8 cellular contexts compared by ENCODE assay signal in the genomic region with DNA sequence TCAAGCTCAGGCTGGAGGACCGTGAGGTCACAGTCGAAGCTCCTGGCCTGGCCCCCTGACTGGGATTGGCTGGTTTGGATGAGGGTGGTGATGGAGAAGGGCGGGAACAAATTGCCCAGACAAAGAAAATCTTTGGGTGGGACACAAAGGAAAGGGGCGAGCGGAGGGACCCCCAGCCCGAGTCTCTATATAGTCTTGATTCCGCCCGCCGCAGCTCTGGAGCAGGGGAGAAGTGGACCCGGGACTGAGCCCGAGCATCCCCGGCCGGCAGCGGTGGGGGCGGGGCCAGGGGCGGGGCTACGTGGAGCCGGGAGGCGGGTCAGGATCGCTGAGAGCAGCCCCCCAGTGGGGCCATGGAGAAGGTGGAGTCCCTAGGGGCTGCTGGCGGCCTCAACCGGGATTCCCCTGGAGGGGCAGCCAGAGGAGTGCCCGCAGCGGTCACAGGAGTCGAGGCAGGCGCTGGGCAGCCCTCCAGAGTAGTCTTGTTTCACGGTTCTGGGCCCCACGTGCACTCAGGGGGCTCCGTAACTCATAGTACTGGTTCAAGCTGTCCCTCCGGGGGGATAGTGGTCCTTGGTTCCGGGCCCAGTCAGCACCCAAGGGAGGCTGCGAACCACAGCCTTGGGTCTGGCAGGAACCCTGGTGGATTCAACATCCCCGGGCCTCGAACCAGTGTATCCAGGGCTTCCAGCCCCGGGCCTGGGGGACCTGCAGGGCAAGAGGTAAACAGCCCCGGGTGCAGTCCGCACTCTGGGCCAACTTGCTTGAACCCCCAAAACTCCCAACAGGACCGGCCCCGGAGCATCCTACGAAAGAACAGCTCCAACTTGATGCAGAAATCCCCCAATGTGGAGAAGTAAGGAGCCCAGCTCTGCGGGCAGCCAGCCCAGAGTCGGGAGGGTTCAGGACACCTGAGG. TPM values are rescaled to one million over a fixed set of nuclear protein-coding genes. Genes with fewer than 3 reads are reported as not detected.
DNase-seq lines count a peak whose midpoint lies in the region; ATAC-seq and TF ChIP-seq lines count a peak whose summit lies in the region.

No MANE protein-coding gene starts in this region.

- DNase-seq in DMS53 (lab: John Stamatoyannopoulos, UW) (peak; percentile 91), SHP77 treated with DMSO at 0.1 percent for 48 hours (lab: John Stamatoyannopoulos, UW) (peak; percentile 75), glutamatergic neuron (peak; percentile 82), osteoblast (ENCODE audit: insufficient read length, low spot score, missing footprints) (peak; percentile 99), tibial artery (peak; percentile 79 to 89)
- DNase-seq in activated naive CD4-positive, alpha-beta T cell treated with anti-CD3 and anti-CD28 coated beads, Interleukin-2, amount 50 U/mL, for 16 hours: peak; percentile 83

- H3K36me3 ChIP-seq in HUES64 (ENCODE audit: insufficient read depth, low read length) (peaks cover 16% of the 10 kb centered on the region), osteoblast (ENCODE audit: insufficient read depth, low read length) (peaks cover 11% of the 10 kb centered on the region), tibial artery (peaks cover 0 to 25% (median 6%) of the 10 kb centered on the region in 3 donors)

- peak overlapping the region; percentile 79 for H3K9ac ChIP-seq in HUES64 (ENCODE audit: low read depth, low read length)

- WGBS in HUES64: 26% methylated on average over 42 of the region's 42 CpGs

- peak overlapping the region; percentile 89 for H3K27ac Mint-ChIP-seq in glutamatergic neuron (ENCODE audit: unreplicated experiment)

- H3K27ac ChIP-seq in HUES64 (ENCODE audit: low read depth, low read length): peak overlapping the region; percentile 94
- H3K27ac ChIP-seq in osteoblast (ENCODE audit: low read depth, low read length): peak overlapping the region; percentile 83
- peak overlapping the region; percentile 92 for H3K27ac ChIP-seq in tibial artery

- H3K27me3 ChIP-seq in HUES64 (ENCODE audit: insufficient read depth, low read length) (no peaks in the 10 kb centered on the region), osteoblast (ENCODE audit: insufficient read depth, low read length) (peaks cover 15% of the 10 kb centered on the region), tibial artery (peaks cover 0 to 26% of the 10 kb centered on the region in 2 donors)

- H3K9me3 Mint-ChIP-seq in glutamatergic neuron (ENCODE audit: unreplicated experiment): peaks cover 5% of the 10 kb centered on the region

- H3K27me3 Mint-ChIP-seq in glutamatergic neuron (ENCODE audit: unreplicated experiment): peaks cover 2% of the 10 kb centered on the region

- H3K36me3 Mint-ChIP-seq in glutamatergic neuron (ENCODE audit: unreplicated experiment): no peaks in the 10 kb centered on the region

- H3K79me2 ChIP-seq in osteoblast (ENCODE audit: insufficient read depth, low read length): peaks cover 19% of the 10 kb centered on the region

- peak overlapping the region; percentile 97 for H3K4me2 ChIP-seq in osteoblast (ENCODE audit: insufficient read depth, low read length)

- peak overlapping the region; percentile 90 for H3K4me3 Mint-ChIP-seq in glutamatergic neuron (ENCODE audit: unreplicated experiment)

- H3K4me1 Mint-ChIP-seq in glutamatergic neuron (ENCODE audit: low read depth, unreplicated experiment): peaks cover 8% of the 10 kb centered on the region

- peak overlapping the region; percentile 85 for H3K4me3 ChIP-seq in HUES64 (ENCODE audit: low read length)
- H3K4me3 ChIP-seq in osteoblast (ENCODE audit: insufficient read depth, low read length): peak overlapping the region; percentile 96
- peak overlapping the region; percentile 58 to 62 for H3K4me3 ChIP-seq in tibial artery

- H3K4me1 ChIP-seq in HUES64 (ENCODE audit: insufficient read depth, low read length) (peaks cover 10% of the 10 kb centered on the region; the same call in 1 of the 2 replicates), osteoblast (ENCODE audit: insufficient read depth, low read length) (peaks cover 12% of the 10 kb centered on the region), tibial artery (peaks cover 0 to 23% (median 16%) of the 10 kb centered on the region in 4 donors)

- ATAC-seq in GM21447 (IDR thresholded peaks at IDR 0.05; ENCODE audit: unreplicated experiment): peak; percentile 41

- TF ChIP-seq CTCF in glutamatergic neuron (IDR thresholded peaks at IDR 0.05; ENCODE audit: partially characterized antibody, unreplicated experiment) (no peak), osteoblast (IDR thresholded peaks at IDR 0.05; ENCODE audit: extremely low read depth, low read depth, low read length) (no peak), tibial artery (IDR thresholded peaks at IDR 0.05) (no peak)

- no peaks in the 10 kb centered on the region for H3K9me3 ChIP-seq in HUES64 (ENCODE audit: insufficient read depth, low read depth, low read length)
- no peaks in the 10 kb centered on the region for H3K9me3 ChIP-seq in osteoblast (ENCODE audit: low read depth, low read length)
- H3K9me3 ChIP-seq in tibial artery: no peaks in the 10 kb centered on the region

- H2AFZ ChIP-seq in osteoblast (ENCODE audit: low read length): peak overlapping the region; percentile 100

- intact Hi-C loops in tibial artery (cut with DNase I; ENCODE audit: low total_unique reads): no loop called here

- peaks cover 3% of the 10 kb centered on the region for H4K20me1 ChIP-seq in osteoblast (ENCODE audit: insufficient read depth, low read length)

RNA-seq across cellular contexts. Expression of a gene that starts 1.2 kb away (rescaled TPM):
- 21.5 TPM for polyA plus RNA-seq in HUES64 (2013, experiment 1 of 2)
- polyA plus RNA-seq in HUES64 (2013, experiment 2 of 2): 16.9 TPM
- total RNA-seq in glutamatergic neuron (ENCODE audit: unreplicated experiment) (97.6 TPM), osteoblast (14.7 and 18.8 TPM in 2 replicates)

RNA-seq across cellular contexts. Expression of a gene that starts 6.0 kb away (rescaled TPM):
- polyA plus RNA-seq in HUES64 (2013, experiment 1 of 2): 10.5 TPM
- 8.9 TPM for polyA plus RNA-seq in HUES64 (2013, experiment 2 of 2)
- not detected for total RNA-seq in glutamatergic neuron (ENCODE audit: unreplicated experiment)
- total RNA-seq in osteoblast: 0.59 TPM in 1 of 2 replicates, not detected in the other

RNA-seq across cellular contexts. Expression of a gene that starts 15.2 kb away (rescaled TPM):
- 69.3 TPM for polyA plus RNA-seq in HUES64 (2013, experiment 1 of 2)
- polyA plus RNA-seq in HUES64 (2013, experiment 2 of 2): 54.4 TPM
- total RNA-seq in glutamatergic neuron (ENCODE audit: unreplicated experiment) (98.3 TPM), osteoblast (46.9 and 48.1 TPM in 2 replicates)

RNA-seq across cellular contexts. Expression of a gene that starts 21.6 kb away (rescaled TPM):
- polyA plus RNA-seq in HUES64 (2013, experiment 1 of 2): 4.9 TPM
- polyA plus RNA-seq in HUES64 (2013, experiment 2 of 2): 5.1 TPM
- total RNA-seq in glutamatergic neuron (ENCODE audit: unreplicated experiment) (2.2 TPM), osteoblast (11.5 and 11.9 TPM in 2 replicates)

RNA-seq across cellular contexts. Expression of a gene that starts 22.9 kb away (rescaled TPM):
- polyA plus RNA-seq in HUES64 (2013, experiment 1 of 2): 931 TPM
- 788 TPM for polyA plus RNA-seq in HUES64 (2013, experiment 2 of 2)
- 347 TPM for total RNA-seq in glutamatergic neuron (ENCODE audit: unreplicated experiment)
- total RNA-seq in osteoblast: 436 and 491 TPM in 2 replicates

Comparison
In these comparisons a context has a peak if more than half of its experiments do, and no peak if none do; other contexts are left out.
1. Peak in every context shown above with its lines: DNase-seq, ATAC-seq, H3K4me3 ChIP-seq and H3K27ac ChIP-seq.